1 cellular context compared by ENCODE assay signal in genomic region chr4:83217721-83218522, GRCh38.
TF ChIP-seq lines count a peak whose summit lies in the region.

No MANE protein-coding gene starts in this region.

TF ChIP-seq in GM12878, 131 proteins besides CTCF, POLR2A, EP300 and RAD21 (continued from another document):
- no peak; the same call in 1 of the 2 replicates for TF ChIP-seq IRF5 (IDR thresholded peaks at IDR 0.05; ENCODE audit: borderline replicate concordance)
- no peak for TF ChIP-seq TARDBP (IDR thresholded peaks at IDR 0.05; ENCODE audit: borderline replicate concordance)
- no peak for TF ChIP-seq JUND (IDR thresholded peaks at IDR 0.05; ENCODE audit: low read depth, low read length)
- no peak for TF ChIP-seq RCOR1 (conservative IDR thresholded peaks at IDR 0.05; ENCODE audit: low read depth, low read length)
- no peak for TF ChIP-seq MYB (IDR thresholded peaks at IDR 0.05; ENCODE audit: borderline replicate concordance, low read depth, low read length)
